Comparison of ENCODE assay signal across 12 cellular contexts in the genomic region with DNA sequence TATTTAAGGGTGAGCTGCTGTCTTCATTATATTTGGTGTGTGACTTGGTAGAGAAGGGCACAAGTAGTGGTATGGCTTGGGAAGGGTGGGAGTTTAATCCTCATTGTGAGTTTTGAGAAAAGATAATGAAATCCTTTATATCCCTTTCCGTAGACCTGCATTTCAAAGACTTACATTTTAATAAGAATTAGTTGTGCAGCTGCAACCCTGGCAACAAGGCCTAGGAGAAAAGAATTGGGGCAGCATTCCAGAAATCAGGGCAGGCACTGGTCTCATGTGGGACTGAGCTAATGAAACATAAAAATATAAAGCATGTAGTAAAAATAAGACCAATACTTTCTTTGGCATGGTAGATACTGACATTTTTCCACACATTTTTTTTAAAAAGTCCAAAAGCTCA.
A peak's percentile ranks its signal among the peaks of the same experiment; 100 is the strongest.
DNase-seq lines count a peak whose midpoint lies in the region; ATAC-seq and TF ChIP-seq lines count a peak whose summit lies in the region.
"Had no signal": no experiment of that assay in that cellular context is flagged by ENCODE, and none has a peak within 500 bp of the region (broad histone marks: within the 10 kb centered on the region; RNA-seq: fewer than 3 reads in every experiment).

No MANE protein-coding gene starts in this region.

- H3K4me1 Mint-ChIP-seq in activated CD4-positive, alpha-beta T cell treated with anti-CD3 and anti-CD28 coated beads for 36 hours, result peaks cover 78% of the 10 kb centered on the region
- H3K4me1 Mint-ChIP-seq in activated naive CD8-positive, alpha-beta T cell treated with anti-CD3 and anti-CD28 coated beads for 36 hours, result peaks cover 68% of the 10 kb centered on the region

- intact Hi-C loops in activated CD4-positive, alpha-beta T cell treated with anti-CD3 and anti-CD28 coated beads for 36 hours (cut with DNase I, micrococcal nuclease), result loop anchor here in 1 of 2 experiments (5.0 kb wide), 1 partner anchor 58 kb away; no protein-coding TSS in a partner anchor
- intact Hi-C loops in uterus (cut with DNase I; ENCODE audit: low total_unique reads), result no loop called here

- no peak overlapping the region for H3K27ac ChIP-seq in uterus

- peaks cover 0 to 11% of the 10 kb centered on the region in 2 donors for H3K4me1 ChIP-seq in uterus

- no peak for TF ChIP-seq CTCF in uterus (IDR thresholded peaks at IDR 0.05)

- H3K4me3 ChIP-seq in uterus, result no peak overlapping the region

- TF ChIP-seq POLR2A in uterus (IDR thresholded peaks at IDR 0.05), result no peak

- no peak overlapping the region for H3K4me3 Mint-ChIP-seq in activated CD4-positive, alpha-beta T cell treated with anti-CD3 and anti-CD28 coated beads for 36 hours
- H3K4me3 Mint-ChIP-seq in activated naive CD8-positive, alpha-beta T cell treated with anti-CD3 and anti-CD28 coated beads for 36 hours, result no peak overlapping the region

- POLR2A ChIA-PET in activated CD4-positive, alpha-beta T cell treated with anti-CD3 and anti-CD28 coated beads for 36 hours (lab: Charles Lee), result no interaction called here

- DNase-seq in activated CD4-positive, alpha-beta T cell treated with anti-CD3 and anti-CD28 coated beads for 36 hours, result no peak
- DNase-seq in activated CD4-positive, alpha-beta T cell treated with anti-CD3 and anti-CD28 coated beads, Interleukin-2, amount 50 U/mL, for 1 hour, result no peak
- DNase-seq in activated naive CD8-positive, alpha-beta T cell treated with anti-CD3 and anti-CD28 coated beads for 36 hours, result no peak
- DNase-seq in hippocampal formation (lab: John Stamatoyannopoulos, UW) (peak; percentile 42 to 80), pons (ENCODE audit: low spot score) (peak; percentile 92), NCI-H2196 (lab: John Stamatoyannopoulos, UW; ENCODE audit: unreplicated experiment) (no peak), uterus (no peak)
- DNase-seq: naive B cell; NCI-H1417; SK-N-SH; stimulated activated CD4-positive, alpha-beta T cell treated with anti-CD3 and anti-CD28 coated beads, Interleukin-15, amount 100 ng/mL, for 24 hours had no signal

- H3K36me3 Mint-ChIP-seq in activated CD4-positive, alpha-beta T cell treated with anti-CD3 and anti-CD28 coated beads for 36 hours (ENCODE audit: low read depth), result peaks cover 50% of the 10 kb centered on the region
- peaks cover 67% of the 10 kb centered on the region for H3K36me3 Mint-ChIP-seq in activated naive CD8-positive, alpha-beta T cell treated with anti-CD3 and anti-CD28 coated beads for 36 hours

- no peak for ATAC-seq in activated CD4-positive, alpha-beta T cell treated with anti-CD3 and anti-CD28 coated beads for 36 hours
- ATAC-seq in GM21528 (IDR thresholded peaks at IDR 0.05; ENCODE audit: low FRiP score, unreplicated experiment), result no peak

- no peaks in the 10 kb centered on the region for H3K9me3 ChIP-seq in uterus
- H3K9me3 ChIP-seq: SK-N-SH had no signal

- H3K27me3 Mint-ChIP-seq in activated CD4-positive, alpha-beta T cell treated with anti-CD3 and anti-CD28 coated beads for 36 hours, result no peaks in the 10 kb centered on the region
- no peaks in the 10 kb centered on the region for H3K27me3 Mint-ChIP-seq in activated naive CD8-positive, alpha-beta T cell treated with anti-CD3 and anti-CD28 coated beads for 36 hours
- H3K27me3 Mint-ChIP-seq: naive B cell had no signal

- peaks cover 3% of the 10 kb centered on the region for H3K9me3 Mint-ChIP-seq in activated CD4-positive, alpha-beta T cell treated with anti-CD3 and anti-CD28 coated beads for 36 hours (ENCODE audit: low read depth)
- H3K9me3 Mint-ChIP-seq in activated naive CD8-positive, alpha-beta T cell treated with anti-CD3 and anti-CD28 coated beads for 36 hours, result no peaks in the 10 kb centered on the region

- peak overlapping the region; percentile 19 for H3K27ac Mint-ChIP-seq in activated CD4-positive, alpha-beta T cell treated with anti-CD3 and anti-CD28 coated beads for 36 hours
- peak overlapping the region; percentile 50 for H3K27ac Mint-ChIP-seq in activated naive CD8-positive, alpha-beta T cell treated with anti-CD3 and anti-CD28 coated beads for 36 hours

- no peaks in the 10 kb centered on the region for H3K27me3 ChIP-seq in uterus

- CTCF ChIA-PET in activated CD4-positive, alpha-beta T cell treated with anti-CD3 and anti-CD28 coated beads for 36 hours (lab: Charles Lee), result interaction anchor here (0.7 to 1.9 kb wide), 3 partner anchors 9 to 52 kb away, joined by 3 to 5 read pairs (median 4); no protein-coding TSS in a partner anchor

- no peaks in the 10 kb centered on the region for H3K36me3 ChIP-seq in uterus

Comparison
In these comparisons a context has a peak if more than half of its experiments do, and no peak if none do; other contexts are left out.
1. DNase-seq: peak in hippocampal formation (2 of 2) and pons (single experiment); none in activated CD4-positive, alpha-beta T cell treated with anti-CD3 and anti-CD28 coated beads for 36 hours (single experiment), activated CD4-positive, alpha-beta T cell treated with anti-CD3 and anti-CD28 coated beads, Interleukin-2, amount 50 U/mL, for 1 hour (single experiment), activated naive CD8-positive, alpha-beta T cell treated with anti-CD3 and anti-CD28 coated beads for 36 hours (single experiment), NCI-H2196 (single experiment) and uterus (0 of 2).